ENCODE assay signal across 23 cellular contexts in the genomic region with DNA sequence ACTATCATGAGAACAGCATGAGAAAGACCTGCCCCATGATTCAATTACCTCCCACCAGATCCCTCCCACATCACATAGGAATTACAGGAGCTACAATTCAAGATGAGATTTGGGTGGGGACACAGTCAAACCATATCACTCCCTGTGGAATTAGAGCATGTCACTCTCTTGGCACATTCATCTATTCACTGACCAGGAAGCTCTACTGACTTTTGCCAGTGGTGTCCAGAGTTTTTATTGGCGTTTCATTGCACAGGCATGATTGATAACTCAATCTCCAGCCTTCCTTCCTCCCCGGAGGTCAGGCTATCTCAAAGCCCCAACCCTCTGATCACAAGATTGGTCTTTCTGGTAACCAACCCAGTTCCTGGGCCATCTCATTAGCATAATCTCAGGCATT.
"Had no signal": no experiment of that assay in that cellular context is flagged by ENCODE, and none has a peak within 500 bp of the region (broad histone marks: within the 10 kb centered on the region; RNA-seq: fewer than 3 reads in every experiment).

No MANE protein-coding gene starts in this region.

- H3K9me3 ChIP-seq: colonic mucosa, esophagus muscularis mucosa, esophagus squamous epithelium, gastrocnemius medialis, gastroesophageal sphincter, heart left ventricle, heart right ventricle had no signal

- H3K9me3 Mint-ChIP-seq: dendritic cell treated with granulocyte-macrophage colony-stimulating factor and Interleukin-4, amounts not matched to agents 40 ng/mL and 50 ng/mL, for 4 days had no signal

- DNase-seq: colonic mucosa; cortex of kidney; dermis blood vessel endothelial cell; effector CD4-positive, alpha-beta T cell; effector CD8-positive, alpha-beta T cell; effector memory CD4-positive, alpha-beta T cell; effector memory CD8-positive, alpha-beta T cell; erythroblast; esophagus squamous epithelium; foreskin fibroblast; foreskin keratinocyte; foreskin melanocyte; gastrocnemius medialis; glutamatergic neuron; head of caudate nucleus; heart left ventricle; heart right ventricle had no signal

- H3K4me1 ChIP-seq: colonic mucosa, esophagus muscularis mucosa, esophagus squamous epithelium, foreskin keratinocyte, gastroesophageal sphincter had no signal

- H3K4me3 Mint-ChIP-seq: dendritic cell treated with granulocyte-macrophage colony-stimulating factor and Interleukin-4, amounts not matched to agents 40 ng/mL and 50 ng/mL, for 4 days; effector memory CD8-positive, alpha-beta T cell had no signal

- H3K36me3 ChIP-seq: colonic mucosa, esophagus muscularis mucosa, esophagus squamous epithelium, gastrocnemius medialis, gastroesophageal sphincter, heart left ventricle, heart right ventricle had no signal

- H3K27me3 ChIP-seq: colonic mucosa, esophagus muscularis mucosa, esophagus squamous epithelium, foreskin keratinocyte, gastrocnemius medialis, gastroesophageal sphincter, heart left ventricle, heart right ventricle had no signal

- H3K4me3 ChIP-seq: colonic mucosa, coronary artery, esophagus muscularis mucosa, esophagus squamous epithelium, gastrocnemius medialis, gastroesophageal sphincter, heart left ventricle, heart right ventricle had no signal

- ATAC-seq: effector memory CD8-positive, alpha-beta T cell; esophagus mucosa; foreskin keratinocyte; gastrocnemius medialis; gastroesophageal sphincter; heart left ventricle; heart right ventricle had no signal

- H3K27ac ChIP-seq: colonic mucosa, coronary artery, epithelial cell of prostate, esophagus muscularis mucosa, esophagus squamous epithelium, foreskin keratinocyte, gastrocnemius medialis, gastroesophageal sphincter, heart left ventricle, heart right ventricle had no signal

- H3K27ac Mint-ChIP-seq: dendritic cell treated with granulocyte-macrophage colony-stimulating factor and Interleukin-4, amounts not matched to agents 40 ng/mL and 50 ng/mL, for 4 days; effector memory CD8-positive, alpha-beta T cell had no signal
